In the genomic region with DNA sequence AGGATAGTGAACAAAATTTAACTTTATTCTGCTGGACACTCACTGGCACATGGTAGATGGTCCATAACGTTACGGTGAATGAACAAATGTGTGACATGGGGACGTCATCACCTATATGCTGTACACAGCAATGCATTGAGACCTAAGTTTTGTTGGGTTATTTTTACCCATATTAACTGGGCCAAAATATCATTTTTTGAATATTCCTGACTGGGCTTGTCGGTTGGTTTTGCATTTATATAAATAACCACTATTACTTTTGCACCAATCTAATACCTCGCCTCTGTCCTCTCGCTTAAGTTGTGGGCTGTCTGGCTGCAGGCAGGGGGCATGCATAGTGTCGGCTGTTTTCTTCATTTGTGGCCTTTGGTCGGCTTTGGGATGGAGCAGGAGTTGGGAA, we compare ENCODE assay signal across 15 cellular contexts.
A peak's percentile ranks its signal among the peaks of the same experiment; 100 is the strongest.
DNase-seq lines count a peak whose midpoint lies in the region; ATAC-seq and TF ChIP-seq lines count a peak whose summit lies in the region.
"Had no signal": no experiment of that assay in that cellular context is flagged by ENCODE, and none has a peak within 500 bp of the region (broad histone marks: within the 10 kb centered on the region; RNA-seq: fewer than 3 reads in every experiment).

No MANE protein-coding gene starts in this region.

- peak overlapping the region; percentile 51; the same call in 1 of the 2 replicates for H2AFZ ChIP-seq in OCI-LY7 (ENCODE audit: low read length)

- no TSS peak for BruUV-seq in OCI-LY7 (replicated peaks; lab: Mats Ljungman, UMichigan)

- TF ChIP-seq CTCF in OCI-LY7 (conservative IDR thresholded peaks at IDR 0.05; ENCODE audit: low read length): 0 out of 2 replicates have a peak, but pooled peaks have one; percentile 28
- TF ChIP-seq CTCF in type B pancreatic cell (conservative IDR thresholded peaks at IDR 0.05): no peak
- no peak for TF ChIP-seq CTCF in activated CD8-positive, alpha-beta T cell treated with anti-CD3 and anti-CD28 coated beads for 36 hours (IDR thresholded peaks at IDR 0.05)

- no peaks in the 10 kb centered on the region for H3K9me2 ChIP-seq in OCI-LY7 (ENCODE audit: insufficient read depth, low read length)

- peak overlapping the region; percentile 83 for H3K4me2 ChIP-seq in OCI-LY7 (ENCODE audit: low read length)

- no peaks in the 10 kb centered on the region for H3K36me3 Mint-ChIP-seq in activated CD8-positive, alpha-beta memory T cell treated with anti-CD3 and anti-CD28 coated beads, Interleukin-2, amount 10 ng/mL, durations not matched to agents 7 days and 5 days
- no peaks in the 10 kb centered on the region for H3K36me3 Mint-ChIP-seq in type B pancreatic cell
- no peaks in the 10 kb centered on the region for H3K36me3 Mint-ChIP-seq in activated CD8-positive, alpha-beta T cell treated with anti-CD3 and anti-CD28 coated beads for 36 hours (ENCODE audit: low read depth)

- H3K27ac Mint-ChIP-seq in activated CD8-positive, alpha-beta memory T cell treated with anti-CD3 and anti-CD28 coated beads, Interleukin-2, amount 10 ng/mL, durations not matched to agents 7 days and 5 days: no peak overlapping the region
- no peak overlapping the region for H3K27ac Mint-ChIP-seq in type B pancreatic cell
- no peak overlapping the region for H3K27ac Mint-ChIP-seq in activated CD8-positive, alpha-beta T cell treated with anti-CD3 and anti-CD28 coated beads for 36 hours
- H3K27ac Mint-ChIP-seq: CD8-positive, alpha-beta memory T cell had no signal

- peak overlapping the region; percentile 60 for H3K4me3 ChIP-seq in OCI-LY7 (ENCODE audit: low read depth, low read length, poor library complexity, severe bottlenecking)
- H3K4me3 ChIP-seq: BLaER1 had no signal

- H3K4me1 Mint-ChIP-seq in activated CD8-positive, alpha-beta memory T cell treated with anti-CD3 and anti-CD28 coated beads, Interleukin-2, amount 10 ng/mL, durations not matched to agents 7 days and 5 days: peaks cover 13% of the 10 kb centered on the region
- H3K4me1 Mint-ChIP-seq in type B pancreatic cell (ENCODE audit: unreplicated experiment): no peaks in the 10 kb centered on the region
- peaks cover 2% of the 10 kb centered on the region for H3K4me1 Mint-ChIP-seq in activated CD8-positive, alpha-beta T cell treated with anti-CD3 and anti-CD28 coated beads for 36 hours (ENCODE audit: low read depth)

- no peaks in the 10 kb centered on the region for H3K9me3 ChIP-seq in OCI-LY7 (ENCODE audit: low read length)
- H3K9me3 ChIP-seq: BLaER1, Caco-2 had no signal

- peak; percentile 25 for DNase-seq in activated CD8-positive, alpha-beta memory T cell treated with anti-CD3 and anti-CD28 coated beads, Interleukin-2, amount 10 ng/mL, durations not matched to agents 7 days and 5 days
- no peak for DNase-seq in activated CD8-positive, alpha-beta memory T cell treated with anti-CD3 and anti-CD28 coated beads, Interleukin-2, amount 50 U/mL, for 4 hours
- no peak for DNase-seq in OCI-LY7 (ENCODE audit: low spot score)
- peak; percentile 23 for DNase-seq in germinal center (ENCODE audit: low spot score)
- peak; percentile 22 for DNase-seq in type B pancreatic cell (ENCODE audit: extremely low spot score, unreplicated experiment)
- DNase-seq in caudate nucleus (lab: John Stamatoyannopoulos, UW): no peak
- DNase-seq in activated CD8-positive, alpha-beta T cell treated with anti-CD3 and anti-CD28 coated beads for 36 hours: no peak
- DNase-seq: Caco-2; CD8-positive, alpha-beta memory T cell; GF-D8; IMR-90 had no signal

- H3K4me3 Mint-ChIP-seq in activated CD8-positive, alpha-beta memory T cell treated with anti-CD3 and anti-CD28 coated beads, Interleukin-2, amount 10 ng/mL, durations not matched to agents 7 days and 5 days: no peak overlapping the region
- no peak overlapping the region for H3K4me3 Mint-ChIP-seq in type B pancreatic cell
- H3K4me3 Mint-ChIP-seq in activated CD8-positive, alpha-beta T cell treated with anti-CD3 and anti-CD28 coated beads for 36 hours: no peak overlapping the region
- H3K4me3 Mint-ChIP-seq: CD8-positive, alpha-beta memory T cell had no signal

- intact Hi-C loops in OCI-LY7 (cut with micrococcal nuclease; ENCODE audit: unreplicated experiment): loop anchor here (5.0 kb wide), 1 partner anchor 228 kb away; no protein-coding TSS in a partner anchor
- intact Hi-C loops in activated CD8-positive, alpha-beta T cell treated with anti-CD3 and anti-CD28 coated beads for 36 hours (cut with micrococcal nuclease): no loop called here

- ATAC-seq in activated CD8-positive, alpha-beta memory T cell treated with anti-CD3 and anti-CD28 coated beads, Interleukin-2, amount 10 ng/mL, durations not matched to agents 7 days and 5 days: no peak
- no peak for ATAC-seq in activated CD8-positive, alpha-beta T cell treated with anti-CD3 and anti-CD28 coated beads for 36 hours
- ATAC-seq in HG02623 (IDR thresholded peaks at IDR 0.05; ENCODE audit: unreplicated experiment): no peak
- ATAC-seq: HCT116 had no signal

- CTCF ChIA-PET in activated CD8-positive, alpha-beta memory T cell treated with anti-CD3 and anti-CD28 coated beads, Interleukin-2, amount 10 ng/mL, durations not matched to agents 7 days and 5 days (lab: Charles Lee): no interaction called here
- CTCF ChIA-PET in OCI-LY7 (lab: Charles Lee; ENCODE audit: unreplicated experiment): no interaction called here
- CTCF ChIA-PET in activated CD8-positive, alpha-beta T cell treated with anti-CD3 and anti-CD28 coated beads for 36 hours (lab: Charles Lee): no interaction called here

- peaks cover 6% of the 10 kb centered on the region for H3K27me3 Mint-ChIP-seq in activated CD8-positive, alpha-beta memory T cell treated with anti-CD3 and anti-CD28 coated beads, Interleukin-2, amount 10 ng/mL, durations not matched to agents 7 days and 5 days
- peaks cover 15% of the 10 kb centered on the region for H3K27me3 Mint-ChIP-seq in type B pancreatic cell
- no peaks in the 10 kb centered on the region for H3K27me3 Mint-ChIP-seq in activated CD8-positive, alpha-beta T cell treated with anti-CD3 and anti-CD28 coated beads for 36 hours

- H3K9me3 Mint-ChIP-seq in activated CD8-positive, alpha-beta memory T cell treated with anti-CD3 and anti-CD28 coated beads, Interleukin-2, amount 10 ng/mL, durations not matched to agents 7 days and 5 days (ENCODE audit: low read depth): no peaks in the 10 kb centered on the region
- no peaks in the 10 kb centered on the region for H3K9me3 Mint-ChIP-seq in type B pancreatic cell
- no peaks in the 10 kb centered on the region for H3K9me3 Mint-ChIP-seq in activated CD8-positive, alpha-beta T cell treated with anti-CD3 and anti-CD28 coated beads for 36 hours
- H3K9me3 Mint-ChIP-seq: CD8-positive, alpha-beta memory T cell had no signal

- peaks cover 53% of the 10 kb centered on the region for H3K4me1 ChIP-seq in OCI-LY7 (ENCODE audit: insufficient read depth, low read length, poor library complexity, severe bottlenecking)
- H3K4me1 ChIP-seq: Caco-2 had no signal

- POLR2A ChIA-PET in OCI-LY7 (lab: Charles Lee): no interaction called here
- POLR2A ChIA-PET in activated CD8-positive, alpha-beta T cell treated with anti-CD3 and anti-CD28 coated beads for 36 hours (lab: Charles Lee): no interaction called here

- H3K27ac ChIP-seq in OCI-LY7 (ENCODE audit: low read depth, low read length, poor library complexity, severe bottlenecking) (peak overlapping the region; percentile 89), caudate nucleus (ENCODE audit: low read depth, low read length) (no peak overlapping the region)
- H3K27ac ChIP-seq: 22Rv1, BLaER1 had no signal

- 0 out of 2 replicates have a peak, but pooled peaks cover 4% of the 10 kb centered on the region for H3K36me3 ChIP-seq in OCI-LY7 (ENCODE audit: insufficient read depth, low read length)
- H3K36me3 ChIP-seq: BLaER1 had no signal

- no peaks in the 10 kb centered on the region for H3K79me2 ChIP-seq in OCI-LY7 (ENCODE audit: insufficient read depth, low read depth, low read length)

- H4K20me1 ChIP-seq in OCI-LY7 (ENCODE audit: insufficient read depth, low read length): no peaks in the 10 kb centered on the region
- H4K20me1 ChIP-seq: BLaER1 had no signal

Comparison
In these comparisons a context has a peak if more than half of its experiments do, and no peak if none do; other contexts are left out.
1. DNase-seq: peak in activated CD8-positive, alpha-beta memory T cell treated with anti-CD3 and anti-CD28 coated beads, Interleukin-2, amount 10 ng/mL, durations not matched to agents 7 days and 5 days (single experiment), germinal center (single experiment) and type B pancreatic cell (single experiment); none in activated CD8-positive, alpha-beta memory T cell treated with anti-CD3 and anti-CD28 coated beads, Interleukin-2, amount 50 U/mL, for 4 hours (single experiment), OCI-LY7 (single experiment), caudate nucleus (0 of 61) and activated CD8-positive, alpha-beta T cell treated with anti-CD3 and anti-CD28 coated beads for 36 hours (single experiment).